ENCODE assay signal across 7 cellular contexts in the genomic region with DNA sequence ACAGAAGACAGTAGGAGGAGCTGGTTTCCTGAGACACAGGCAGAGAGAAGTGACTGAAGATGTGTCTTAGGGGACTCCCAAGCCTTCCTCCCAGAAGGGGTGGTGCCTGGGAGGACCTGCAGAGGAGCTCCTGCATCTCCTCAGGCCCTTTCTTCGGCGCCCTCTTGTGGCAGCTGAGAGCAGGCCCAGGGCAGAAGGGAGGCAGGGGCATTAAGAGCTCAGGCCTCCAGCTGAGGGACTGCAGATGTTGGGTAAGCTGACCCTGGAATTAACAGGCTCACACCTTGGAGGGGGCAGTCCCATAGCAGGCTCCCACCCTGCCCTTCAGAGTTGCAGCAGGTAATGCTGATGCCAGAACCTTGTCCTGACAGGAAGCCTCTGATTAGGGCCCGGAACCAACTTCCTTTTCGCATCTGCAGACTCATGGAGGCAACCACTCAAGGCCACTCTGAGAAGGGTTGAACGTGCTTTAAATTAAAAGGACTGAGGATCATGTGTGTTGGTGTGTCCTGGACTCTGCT.
DNase-seq lines count a peak whose midpoint lies in the region; FAIRE-seq and TF ChIP-seq lines count a peak whose summit lies in the region.
"Not testable (repeated sequence)": the region's sequence is repeated elsewhere in the genome, so short reads cannot be mapped to it uniquely, and the experiment has no call there.

No MANE protein-coding gene starts in this region.

- DNase-seq in GM18507 (ENCODE audit: extremely low spot score, insufficient read length, low read depth); smooth muscle cell (lab: John Stamatoyannopoulos, UW; ENCODE audit: unreplicated experiment): not testable (repeated sequence)
- peak; percentile 53 for DNase-seq in HFFc6
- peak; percentile 70 for DNase-seq in T-helper 9 cell
- peak; percentile 86 for DNase-seq in activated naive CD4-positive, alpha-beta T cell treated with anti-CD3 and anti-CD28 coated beads for 36 hours
- DNase-seq in cardiac septum (ENCODE audit: low spot score) = peak; percentile 80

- FAIRE-seq in GM18507 (lab: Jason Lieb, UNC) = peak; percentile 99

- not testable (repeated sequence) for H3K4me3 Mint-ChIP-seq in HFFc6
- peak overlapping the region; percentile 91 for H3K4me3 Mint-ChIP-seq in activated naive CD4-positive, alpha-beta T cell treated with anti-CD3 and anti-CD28 coated beads for 36 hours

- H3K36me3 Mint-ChIP-seq in HFFc6 (ENCODE audit: low read depth) = not testable (repeated sequence)
- H3K36me3 Mint-ChIP-seq in activated naive CD4-positive, alpha-beta T cell treated with anti-CD3 and anti-CD28 coated beads for 36 hours (ENCODE audit: low read depth) = peaks cover 11% of the 10 kb centered on the region

- 53% methylated on average over 5 of the region's 5 CpGs for WGBS in smooth muscle cell (ENCODE audit: low lambda C conversion rate)

- not testable (repeated sequence) for H3K4me3 ChIP-seq in KMS-11 (IDR thresholded peaks at IDR 0.05; ENCODE audit: insufficient read depth, low read depth, low read length); smooth muscle cell

- H4K20me1 ChIP-seq in KMS-11 (ENCODE audit: insufficient read depth); smooth muscle cell (ENCODE audit: low read depth): not testable (repeated sequence)

- not testable (repeated sequence) for H3K27me3 ChIP-seq in KMS-11 (ENCODE audit: insufficient read depth, low read depth); smooth muscle cell (ENCODE audit: low read depth)

- H3K9me3 Mint-ChIP-seq in HFFc6; activated naive CD4-positive, alpha-beta T cell treated with anti-CD3 and anti-CD28 coated beads for 36 hours: not testable (repeated sequence)

- peak overlapping the region; percentile 38 for H3K9ac ChIP-seq in KMS-11
- not testable (repeated sequence) for H3K9ac ChIP-seq in smooth muscle cell (ENCODE audit: low read depth)

- H3K4me2 ChIP-seq in KMS-11 = peak overlapping the region; percentile 99
- H3K4me2 ChIP-seq in smooth muscle cell = not testable (repeated sequence)

- H3F3A ChIP-seq in smooth muscle cell (ENCODE audit: low read depth) = not testable (repeated sequence)

- not testable (repeated sequence) for H3K27me3 Mint-ChIP-seq in HFFc6 (ENCODE audit: insufficient read depth); activated naive CD4-positive, alpha-beta T cell treated with anti-CD3 and anti-CD28 coated beads for 36 hours (ENCODE audit: low read depth)

- not testable (repeated sequence) for H3K9me3 ChIP-seq in smooth muscle cell (replicated peaks; ENCODE audit: low read depth)

- not testable (repeated sequence) for H3K36me3 ChIP-seq in KMS-11 (ENCODE audit: insufficient read depth); smooth muscle cell (ENCODE audit: low read depth)

- peak overlapping the region; percentile 38 for H2AFZ ChIP-seq in KMS-11 (ENCODE audit: low read depth)
- not testable (repeated sequence) for H2AFZ ChIP-seq in smooth muscle cell (ENCODE audit: low read depth)

- H3K27ac ChIP-seq in KMS-11 = peak overlapping the region; percentile 49
- H3K27ac ChIP-seq in smooth muscle cell (ENCODE audit: low read depth) = not testable (repeated sequence)

- intact Hi-C loops in activated naive CD4-positive, alpha-beta T cell treated with anti-CD3 and anti-CD28 coated beads for 36 hours (cut with micrococcal nuclease); cardiac septum (cut with DNase I): not testable (repeated sequence)

- H3K4me1 Mint-ChIP-seq in HFFc6 (ENCODE audit: low read depth) = not testable (repeated sequence)
- H3K4me1 Mint-ChIP-seq in activated naive CD4-positive, alpha-beta T cell treated with anti-CD3 and anti-CD28 coated beads for 36 hours (ENCODE audit: low read depth) = peaks cover 38% of the 10 kb centered on the region

- H3K4me1 ChIP-seq in KMS-11 (ENCODE audit: low read depth, poor library complexity, severe bottlenecking) = peaks cover 64% of the 10 kb centered on the region
- not testable (repeated sequence) for H3K4me1 ChIP-seq in smooth muscle cell (ENCODE audit: low read depth)

- TF ChIP-seq CTCF in HFFc6 (IDR thresholded peaks at IDR 0.05) (peak; percentile 75), KMS-11 (conservative IDR thresholded peaks at IDR 0.05; ENCODE audit: low read depth, low read length) (peak; percentile 57; the same call in 1 of the 2 replicates), smooth muscle cell (IDR thresholded peaks at IDR 0.05; ENCODE audit: borderline replicate concordance, insufficient read depth, poor library complexity, severe bottlenecking) (peak; percentile 35)

- CTCF ChIA-PET in activated naive CD4-positive, alpha-beta T cell treated with anti-CD3 and anti-CD28 coated beads for 36 hours (lab: Charles Lee) = interaction anchor here (1.0 to 3.0 kb wide), 10 partner anchors 9 to 251 kb away, joined by 3 to 19 read pairs (median 4); no protein-coding TSS in a partner anchor

- H3K27ac Mint-ChIP-seq in HFFc6 = not testable (repeated sequence)
- peak overlapping the region; percentile 94 for H3K27ac Mint-ChIP-seq in activated naive CD4-positive, alpha-beta T cell treated with anti-CD3 and anti-CD28 coated beads for 36 hours

- peaks cover 31% of the 10 kb centered on the region for H3K79me2 ChIP-seq in KMS-11 (ENCODE audit: insufficient read depth, low read depth)
- not testable (repeated sequence) for H3K79me2 ChIP-seq in smooth muscle cell (ENCODE audit: low read depth)
